Comparison of ENCODE assay signal across 8 cellular contexts in genomic region chr11:16613401-16614381, GRCh38.
DNase-seq lines count a peak whose midpoint lies in the region; ATAC-seq and TF ChIP-seq lines count a peak whose summit lies in the region.

No MANE protein-coding gene starts in this region.

- TF ChIP-seq CTCF in VCaP (conservative IDR thresholded peaks at IDR 0.05) (peak; percentile 90), coronary artery (IDR thresholded peaks at IDR 0.05) (peak; percentile 82)

- peak overlapping the region; percentile 75 for H3K4me3 ChIP-seq in coronary artery

- peak overlapping the region; percentile 18; the same call in 1 of the 2 replicates for H3K27ac ChIP-seq in VCaP
- H3K27ac ChIP-seq in coronary artery: peak overlapping the region; percentile 65 to 80
- peak overlapping the region; percentile 24 for H3K27ac ChIP-seq in layer of hippocampus (ENCODE audit: low read depth, low read length)

- ATAC-seq in GM19023 (IDR thresholded peaks at IDR 0.05; ENCODE audit: unreplicated experiment): peak; percentile 99
- peak; percentile 100 for ATAC-seq in HG03139 (IDR thresholded peaks at IDR 0.05; ENCODE audit: unreplicated experiment)

- DNase-seq in AML-193 (lab: John Stamatoyannopoulos, UW) (peak; percentile 24 to 34), NCI-H2171 (lab: John Stamatoyannopoulos, UW) (peak; percentile 10), coronary artery (ENCODE audit: low spot score) (peak; percentile 90)
- peak; percentile 38 to 58 (median 42) for DNase-seq in stimulated activated CD4-positive, alpha-beta T cell treated with anti-CD3 and anti-CD28 coated beads, Interleukin-1b, Interleukin-23, amount 100 ng/mL, for 24 hours (ENCODE audit: low read depth in 4 of 4, low spot score in 1 of 4)

- H3K27me3 ChIP-seq in layer of hippocampus (ENCODE audit: control insufficient read depth, insufficient read depth, low read length): peaks cover 23% of the 10 kb centered on the region

Comparison
In these comparisons a context has a peak if more than half of its experiments do, and no peak if none do; other contexts are left out.
1. Peak in every context shown above with its lines: DNase-seq, ATAC-seq, H3K4me3 ChIP-seq and H3K27ac ChIP-seq.
2. DNase-seq: peak in every context shown above with its lines; median percentile 90 in coronary artery; 42 in stimulated activated CD4-positive, alpha-beta T cell treated with anti-CD3 and anti-CD28 coated beads, Interleukin-1b, Interleukin-23, amount 100 ng/mL, for 24 hours; 29 in AML-193; 10 in NCI-H2171.
3. H3K27ac ChIP-seq: peak in every context shown above with its lines; median percentile 72 in coronary artery; 24 in layer of hippocampus; 18 in VCaP.